ENCODE assay signal across 8 cellular contexts in the genomic region with DNA sequence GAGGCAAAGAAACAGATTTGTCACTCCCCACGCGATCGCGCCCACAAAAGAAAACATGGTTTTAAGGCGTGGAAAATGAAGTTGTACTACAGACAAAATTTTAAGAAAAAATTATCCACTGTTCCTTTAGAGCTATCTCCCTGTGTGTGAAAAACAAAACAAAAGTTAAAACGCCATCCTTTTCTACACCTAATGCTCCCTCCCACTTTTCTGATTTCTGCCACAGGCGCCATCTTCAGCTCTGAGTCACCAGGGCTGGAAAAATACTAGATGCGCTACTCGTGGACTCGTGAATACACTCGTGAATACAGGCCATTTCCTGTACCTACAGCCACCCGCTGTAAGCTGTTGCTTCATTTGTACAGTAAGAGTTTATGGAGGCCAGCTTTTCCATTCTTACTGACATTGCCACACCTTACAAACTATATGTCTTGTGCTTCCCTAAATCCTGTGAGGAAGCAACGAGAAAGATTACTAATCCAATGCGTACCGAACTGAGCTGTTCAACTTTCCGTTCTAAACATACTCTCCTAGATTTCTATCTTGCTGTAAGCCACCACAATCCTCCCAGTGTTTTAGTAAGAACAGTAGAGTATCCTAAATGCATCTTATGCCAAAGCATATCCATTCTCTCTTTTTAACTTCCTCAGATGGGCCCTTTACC. TPM values are rescaled to one million over a fixed set of nuclear protein-coding genes. Genes with fewer than 3 reads are reported as not detected.
A peak's percentile ranks its signal among the peaks of the same experiment; 100 is the strongest.
DNase-seq lines count a peak whose midpoint lies in the region; ATAC-seq and TF ChIP-seq lines count a peak whose summit lies in the region.

No MANE protein-coding gene starts in this region.

- ATAC-seq in HG03045 (IDR thresholded peaks at IDR 0.05; ENCODE audit: unreplicated experiment): peak; percentile 33
- ATAC-seq in activated CD4-positive, alpha-beta T cell treated with anti-CD3 and anti-CD28 coated beads for 36 hours: peak; percentile 74
- peak; percentile 80 for ATAC-seq in left lung

- intact Hi-C loops in activated CD4-positive, alpha-beta T cell treated with anti-CD3 and anti-CD28 coated beads for 36 hours (cut with DNase I, micrococcal nuclease): loop anchor here (1.0 to 5.0 kb wide), 8 partner anchors 46 to 1546 kb away; partner anchors contain the start of genes BCLAF1 (in 1 of the 2), PDE7B (in 1 of the 2) and TBPL1 (in 1 of the 2)
- intact Hi-C loops in left lung (cut with DNase I): no loop called here

- H3K27me3 ChIP-seq in left lung: no peaks in the 10 kb centered on the region

- H3K4me3 ChIP-seq in GM12875 (ENCODE audit: low read depth, low read length) (peak overlapping the region; percentile 62), coronary artery (peak overlapping the region; percentile 98), left lung (peak overlapping the region; percentile 75 to 82)

- no peaks in the 10 kb centered on the region for H3K9me3 ChIP-seq in left lung

- TF ChIP-seq CTCF in GM12875 (IDR thresholded peaks at IDR 0.05; ENCODE audit: borderline replicate concordance, insufficient read depth, low read depth, low read length) (no peak), coronary artery (IDR thresholded peaks at IDR 0.05) (no peak), left lung (IDR thresholded peaks at IDR 0.05) (no peak)

- no peaks in the 10 kb centered on the region for H3K27me3 Mint-ChIP-seq in activated CD4-positive, alpha-beta T cell treated with anti-CD3 and anti-CD28 coated beads for 36 hours

- H3K4me1 Mint-ChIP-seq in activated CD4-positive, alpha-beta T cell treated with anti-CD3 and anti-CD28 coated beads for 36 hours: peaks cover 7% of the 10 kb centered on the region

- peak overlapping the region; percentile 96 to 98 for H3K27ac ChIP-seq in coronary artery
- peak overlapping the region; percentile 94 to 95 for H3K27ac ChIP-seq in left lung

- no peaks in the 10 kb centered on the region for H3K36me3 ChIP-seq in left lung

- no peak overlapping the region for H3K27ac Mint-ChIP-seq in activated CD4-positive, alpha-beta T cell treated with anti-CD3 and anti-CD28 coated beads for 36 hours

- no peaks in the 10 kb centered on the region for H3K9me3 Mint-ChIP-seq in activated CD4-positive, alpha-beta T cell treated with anti-CD3 and anti-CD28 coated beads for 36 hours (ENCODE audit: low read depth)

- CTCF ChIA-PET in activated CD4-positive, alpha-beta T cell treated with anti-CD3 and anti-CD28 coated beads for 36 hours (lab: Charles Lee): interaction anchor here (0.6 to 1.3 kb wide), 10 partner anchors 15 to 1325 kb away, joined by 3 to 5 read pairs (median 3); partner anchors contain the start of gene BCLAF1

- POLR2A ChIA-PET in activated CD4-positive, alpha-beta T cell treated with anti-CD3 and anti-CD28 coated beads for 36 hours (lab: Charles Lee): interaction anchor here (0.6 to 1.7 kb wide), 9 partner anchors 76 to 1096 kb away, joined by 3 to 12 read pairs (median 5); partner anchors contain the start of genes BCLAF1 and MTFR2

- peaks cover 19% of the 10 kb centered on the region for H3K36me3 Mint-ChIP-seq in activated CD4-positive, alpha-beta T cell treated with anti-CD3 and anti-CD28 coated beads for 36 hours (ENCODE audit: low read depth)

- no peak overlapping the region for H3K4me3 Mint-ChIP-seq in activated CD4-positive, alpha-beta T cell treated with anti-CD3 and anti-CD28 coated beads for 36 hours

- peaks cover 0 to 20% of the 10 kb centered on the region in 2 donors for H3K4me1 ChIP-seq in left lung

- DNase-seq in NCI-H2227 treated with DMSO at 0.1 percent for 48 hours (lab: John Stamatoyannopoulos, UW) (peak; percentile 67), coronary artery (ENCODE audit: low spot score) (peak; percentile 90), left lung (peak in 1 of 2 donors; percentile 70), GM19240 (ENCODE audit: insufficient read length, low spot score) (no peak)
- DNase-seq in activated CD4-positive, alpha-beta T cell treated with anti-CD3 and anti-CD28 coated beads for 36 hours: peak; percentile 82
- peak; percentile 59 for DNase-seq in stimulated activated CD4-positive, alpha-beta T cell treated with anti-CD3 and anti-CD28 coated beads, Interleukin-2, amount 100 ng/mL, for 4 hours (ENCODE audit: low read depth)

RNA-seq across cellular contexts. Expression of gene AHI1, which starts 0.8 kb away (rescaled TPM):
- 10 to 100 TPM; 35.6 to 36.0 TPM for total RNA-seq in activated CD4-positive, alpha-beta T cell treated with anti-CD3 and anti-CD28 coated beads for 36 hours
- 10 to 100 TPM; 23.7 to 32.8 TPM for total RNA-seq in left lung

Comparison
In these comparisons a context has a peak if more than half of its experiments do, and no peak if none do; other contexts are left out.
1. intact Hi-C loops: an anchor here in activated CD4-positive, alpha-beta T cell treated with anti-CD3 and anti-CD28 coated beads for 36 hours (1.0 to 5.0 kb wide); none called in left lung.